ENCODE assay signal across 10 cellular contexts in genomic region chr5:116076496-116076895, GRCh38. TPM values are rescaled to one million over a fixed set of nuclear protein-coding genes. Genes with fewer than 3 reads are reported as not detected.
A peak's percentile ranks its signal among the peaks of the same experiment; 100 is the strongest.
DNase-seq lines count a peak whose midpoint lies in the region; ATAC-seq lines count a peak whose summit lies in the region.
"Had no signal": no experiment of that assay in that cellular context is flagged by ENCODE, and none has a peak within 500 bp of the region (broad histone marks: within the 10 kb centered on the region; RNA-seq: fewer than 3 reads in every experiment).

No MANE protein-coding gene starts in this region.

- DNase-seq in SIG-M5 (lab: John Stamatoyannopoulos, UW) (peak; percentile 31), MG63 (no peak)
- no peak for DNase-seq in activated T-helper 2 cell treated with anti-CD3 and anti-CD28 coated beads, Interferon-gamma antibody, Interleukin-2, Interleukin-4, amounts not matched to agents 10 μg/mL and 5 μg/mL and 100 μg/mL, durations not matched to agents 14 hours and 24 hours and 36 hours (ENCODE audit: low spot score)
- DNase-seq in T-helper 2 cell treated with Interferon-gamma antibody and Interleukin-4, amounts not matched to agents 5 μg/mL and 100 μg/mL, for 36 hours (ENCODE audit: low spot score) = no peak
- no peak for DNase-seq in effector CD8-positive, alpha-beta T cell (lab: John Stamatoyannopoulos, UW)
- DNase-seq: activated naive CD8-positive, alpha-beta T cell treated with anti-CD3 and anti-CD28 coated beads, Interleukin-2, amount 10 ng/mL, durations not matched to agents 7 days and 5 days; NCI-H1105 had no signal

- ATAC-seq in GM19043 (IDR thresholded peaks at IDR 0.05; ENCODE audit: low read depth, unreplicated experiment) (peak; percentile 99), HG03025 (IDR thresholded peaks at IDR 0.05; ENCODE audit: low FRiP score, unreplicated experiment) (peak; percentile 99)

- H3K36me3 Mint-ChIP-seq in activated T-helper 2 cell treated with anti-CD3 and anti-CD28 coated beads, Interferon-gamma antibody, Interleukin-2, Interleukin-4, amounts not matched to agents 10 μg/mL and 5 μg/mL and 100 μg/mL, durations not matched to agents 14 hours and 24 hours and 36 hours (ENCODE audit: low read depth) = no peaks in the 10 kb centered on the region
- H3K36me3 Mint-ChIP-seq in T-helper 2 cell treated with Interferon-gamma antibody and Interleukin-4, amounts not matched to agents 5 μg/mL and 100 μg/mL, for 36 hours (ENCODE audit: low read depth) = no peaks in the 10 kb centered on the region

- no peak overlapping the region for H3K27ac Mint-ChIP-seq in activated T-helper 2 cell treated with anti-CD3 and anti-CD28 coated beads, Interferon-gamma antibody, Interleukin-2, Interleukin-4, amounts not matched to agents 10 μg/mL and 5 μg/mL and 100 μg/mL, durations not matched to agents 14 hours and 24 hours and 36 hours
- no peak overlapping the region for H3K27ac Mint-ChIP-seq in T-helper 2 cell treated with Interferon-gamma antibody and Interleukin-4, amounts not matched to agents 5 μg/mL and 100 μg/mL, for 36 hours
- H3K27ac Mint-ChIP-seq: activated naive CD8-positive, alpha-beta T cell treated with anti-CD3 and anti-CD28 coated beads, Interleukin-2, amount 10 ng/mL, durations not matched to agents 7 days and 5 days had no signal

- no peaks in the 10 kb centered on the region for H3K9me3 ChIP-seq in BLaER1 treated with 17β-estradiol and CSF1 and Interleukin-3, amounts not matched to agents 10 nM and 100 nM (replicated peaks in 1 of 11)
- no peaks in the 10 kb centered on the region for H3K9me3 ChIP-seq in MG63

- H3K4me2 ChIP-seq in BLaER1 treated with 17β-estradiol and CSF1 and Interleukin-3, amounts not matched to agents 10 nM and 100 nM = peak overlapping the region; percentile 43 to 83 (median 67)

- H3K36me3 ChIP-seq in BLaER1 treated with 17β-estradiol and CSF1 and Interleukin-3, amounts not matched to agents 10 nM and 100 nM = peaks cover 0 to 12% (median 0%) of the 10 kb centered on the region in 11 experiments; a peak in 3 of 22 replicates
- H3K36me3 ChIP-seq in MG63 = no peaks in the 10 kb centered on the region

- H3K9ac ChIP-seq in BLaER1 treated with 17β-estradiol and CSF1 and Interleukin-3, amounts not matched to agents 10 nM and 100 nM = peak overlapping the region in 9 of 11 experiments; percentile 3 to 44 (median 36); a peak in 8 of 22 replicates

- H3K27me3 Mint-ChIP-seq in activated T-helper 2 cell treated with anti-CD3 and anti-CD28 coated beads, Interferon-gamma antibody, Interleukin-2, Interleukin-4, amounts not matched to agents 10 μg/mL and 5 μg/mL and 100 μg/mL, durations not matched to agents 14 hours and 24 hours and 36 hours (ENCODE audit: low read depth) = peaks cover 10% of the 10 kb centered on the region
- peaks cover 21% of the 10 kb centered on the region for H3K27me3 Mint-ChIP-seq in T-helper 2 cell treated with Interferon-gamma antibody and Interleukin-4, amounts not matched to agents 5 μg/mL and 100 μg/mL, for 36 hours (ENCODE audit: low read depth)

- peak overlapping the region; percentile 41 to 79 (median 70); a peak in 21 of 22 replicates for H3K27ac ChIP-seq in BLaER1 treated with 17β-estradiol and CSF1 and Interleukin-3, amounts not matched to agents 10 nM and 100 nM

- H3K4me3 ChIP-seq in BLaER1 treated with 17β-estradiol and CSF1 and Interleukin-3, amounts not matched to agents 10 nM and 100 nM = no peak overlapping the region; a peak in 1 of 20 replicates
- H3K4me3 ChIP-seq in MG63 = no peak overlapping the region

- no peaks in the 10 kb centered on the region for H3K9me3 Mint-ChIP-seq in activated T-helper 2 cell treated with anti-CD3 and anti-CD28 coated beads, Interferon-gamma antibody, Interleukin-2, Interleukin-4, amounts not matched to agents 10 μg/mL and 5 μg/mL and 100 μg/mL, durations not matched to agents 14 hours and 24 hours and 36 hours
- H3K9me3 Mint-ChIP-seq in T-helper 2 cell treated with Interferon-gamma antibody and Interleukin-4, amounts not matched to agents 5 μg/mL and 100 μg/mL, for 36 hours = no peaks in the 10 kb centered on the region
- H3K9me3 Mint-ChIP-seq: activated naive CD8-positive, alpha-beta T cell treated with anti-CD3 and anti-CD28 coated beads, Interleukin-2, amount 10 ng/mL, durations not matched to agents 7 days and 5 days had no signal

- no peak overlapping the region for H3K4me3 Mint-ChIP-seq in activated T-helper 2 cell treated with anti-CD3 and anti-CD28 coated beads, Interferon-gamma antibody, Interleukin-2, Interleukin-4, amounts not matched to agents 10 μg/mL and 5 μg/mL and 100 μg/mL, durations not matched to agents 14 hours and 24 hours and 36 hours (ENCODE audit: low read depth)
- H3K4me3 Mint-ChIP-seq in T-helper 2 cell treated with Interferon-gamma antibody and Interleukin-4, amounts not matched to agents 5 μg/mL and 100 μg/mL, for 36 hours = no peak overlapping the region
- H3K4me3 Mint-ChIP-seq: activated naive CD8-positive, alpha-beta T cell treated with anti-CD3 and anti-CD28 coated beads, Interleukin-2, amount 10 ng/mL, durations not matched to agents 7 days and 5 days had no signal

- no peaks in the 10 kb centered on the region for H4K20me1 ChIP-seq in BLaER1 treated with 17β-estradiol and CSF1 and Interleukin-3, amounts not matched to agents 10 nM and 100 nM

- peaks cover 20% of the 10 kb centered on the region for H3K4me1 Mint-ChIP-seq in activated T-helper 2 cell treated with anti-CD3 and anti-CD28 coated beads, Interferon-gamma antibody, Interleukin-2, Interleukin-4, amounts not matched to agents 10 μg/mL and 5 μg/mL and 100 μg/mL, durations not matched to agents 14 hours and 24 hours and 36 hours (ENCODE audit: low read depth)
- H3K4me1 Mint-ChIP-seq in T-helper 2 cell treated with Interferon-gamma antibody and Interleukin-4, amounts not matched to agents 5 μg/mL and 100 μg/mL, for 36 hours (ENCODE audit: low read depth) = peaks cover 8% of the 10 kb centered on the region

- H3K27me3 ChIP-seq in BLaER1 treated with 17β-estradiol and CSF1 and Interleukin-3, amounts not matched to agents 10 nM and 100 nM = no peaks in the 10 kb centered on the region
- no peaks in the 10 kb centered on the region for H3K27me3 ChIP-seq in MG63

- H3K4me1 ChIP-seq in BLaER1 treated with 17β-estradiol and CSF1 and Interleukin-3, amounts not matched to agents 10 nM and 100 nM = peaks cover 27 to 48% (median 31%) of the 10 kb centered on the region in 10 experiments

- intact Hi-C loops in activated T-helper 2 cell treated with anti-CD3 and anti-CD28 coated beads, Interferon-gamma antibody, Interleukin-2, Interleukin-4, amounts not matched to agents 10 μg/mL and 5 μg/mL and 100 μg/mL, durations not matched to agents 14 hours and 24 hours and 36 hours (cut with micrococcal nuclease) = no loop called here

RNA-seq across cellular contexts. Expression of gene COMMD10, which starts 8.3 kb away (rescaled TPM):
- total RNA-seq in activated T-helper 2 cell treated with anti-CD3 and anti-CD28 coated beads, Interferon-gamma antibody, Interleukin-2, Interleukin-4, amounts not matched to agents 10 μg/mL and 5 μg/mL and 100 μg/mL, durations not matched to agents 14 hours and 24 hours and 36 hours = 23.6 and 26.1 TPM in 2 replicates
- 37.3 and 58.3 TPM in 2 replicates for total RNA-seq in MG63 (2014; rRNA removed; shearing (Covaris generic); ENCODE audit: low replicate concordance)

RNA-seq across cellular contexts. Expression of gene ARL14EPL, which starts 44.2 kb away (rescaled TPM):
- not detected in 2 replicates for total RNA-seq in activated T-helper 2 cell treated with anti-CD3 and anti-CD28 coated beads, Interferon-gamma antibody, Interleukin-2, Interleukin-4, amounts not matched to agents 10 μg/mL and 5 μg/mL and 100 μg/mL, durations not matched to agents 14 hours and 24 hours and 36 hours
- total RNA-seq in MG63 (2014; rRNA removed; shearing (Covaris generic); ENCODE audit: low replicate concordance) = not detected in 2 replicates
- total RNA-seq: activated naive CD8-positive, alpha-beta T cell treated with anti-CD3 and anti-CD28 coated beads, Interleukin-2, amount 10 ng/mL, durations not matched to agents 7 days and 5 days had no signal
